20 cellular contexts compared by ENCODE assay signal in genomic region chr7:1763033-1763432, GRCh38.
DNase-seq lines count a peak whose midpoint lies in the region; ATAC-seq, FAIRE-seq and TF ChIP-seq lines count a peak whose summit lies in the region.
"Had no signal": no experiment of that assay in that cellular context is flagged by ENCODE, and none has a peak within 500 bp of the region (broad histone marks: within the 10 kb centered on the region; RNA-seq: fewer than 3 reads in every experiment).

No MANE protein-coding gene starts in this region.

- H3K27me3 ChIP-seq in astrocyte (ENCODE audit: insufficient read depth, low read length) (no peaks in the 10 kb centered on the region), HepG2 (ENCODE audit: control insufficient read depth in 1 of 2, insufficient read depth in 2 of 2, low read length in 2 of 2) (peaks cover 3 to 4% of the 10 kb centered on the region in 2 experiments; a peak in 1 of 5 replicates)
- H3K27me3 ChIP-seq: BLaER1 had no signal

- H3K27ac ChIP-seq in astrocyte (ENCODE audit: low read depth, low read length) (no peak overlapping the region), HepG2 (ENCODE audit: extremely low read length, insufficient read depth, low read length) (no peak overlapping the region)
- H3K27ac ChIP-seq: BLaER1, C4-2B, GM23248 had no signal

- peaks cover 13% of the 10 kb centered on the region for H3K9me3 Mint-ChIP-seq in astrocyte (ENCODE audit: unreplicated experiment)
- H3K9me3 Mint-ChIP-seq in chondrocyte (ENCODE audit: low read depth) = no peaks in the 10 kb centered on the region
- H3K9me3 Mint-ChIP-seq: CD8-positive, alpha-beta T cell had no signal

- CTCF ChIA-PET in HepG2 (lab: Yijun Ruan, JAX; ENCODE audit: low intra/inter-chr PET ratio, low total read pairs) = no interaction called here

- H3K4me1 ChIP-seq in astrocyte (ENCODE audit: insufficient read depth, low read length) (no peaks in the 10 kb centered on the region), HepG2 (ENCODE audit: insufficient read depth, low read length) (peaks cover 26% of the 10 kb centered on the region)
- H3K4me1 ChIP-seq: Caco-2 had no signal

- H3K9ac ChIP-seq in astrocyte (ENCODE audit: low read length) = no peak overlapping the region
- no peak overlapping the region for H3K9ac ChIP-seq in HepG2 (ENCODE audit: insufficient read depth, low read depth, low read length)
- H3K9ac ChIP-seq: BLaER1, GM23248 had no signal

- no TSS peak for BruUV-seq in HepG2 (replicated peaks; lab: Mats Ljungman, UMichigan)

- H3K9me3 ChIP-seq in astrocyte (ENCODE audit: insufficient read depth, low read depth, low read length) = peaks cover 18% of the 10 kb centered on the region
- H3K9me3 ChIP-seq in HepG2 (ENCODE audit: low read length) = no peaks in the 10 kb centered on the region

- POLR2A ChIA-PET in HepG2 (lab: Yijun Ruan, JAX) = no interaction called here

- H2AFZ ChIP-seq in astrocyte (ENCODE audit: low read depth, low read length) (no peak overlapping the region), HepG2 (ENCODE audit: low read length) (no peak overlapping the region)
- H2AFZ ChIP-seq: GM23248 had no signal

- no peaks in the 10 kb centered on the region for H3K36me3 Mint-ChIP-seq in astrocyte (ENCODE audit: low read depth, unreplicated experiment)
- H3K36me3 Mint-ChIP-seq in chondrocyte (ENCODE audit: low read depth) = no peaks in the 10 kb centered on the region
- H3K36me3 Mint-ChIP-seq: CD4-positive, CD25-positive, alpha-beta regulatory T cell; CD8-positive, alpha-beta T cell had no signal

- no peak for TF ChIP-seq POLR2A in HepG2 (IDR thresholded peaks at IDR 0.05; ENCODE audit: insufficient read depth in 1 of 2, low read depth in 2 of 2, low read length in 2 of 2)

- FAIRE-seq in astrocyte (lab: Jason Lieb, UNC) = no peak
- peak; percentile 48 for FAIRE-seq in urothelium cell line (lab: Jason Lieb, UNC)
- FAIRE-seq in HepG2 (lab: Jason Lieb, UNC) = no peak
- FAIRE-seq: G401.6, GM12892, H1 had no signal

- DNase-seq in astrocyte (ENCODE audit: low read depth) (no peak), chondrocyte (ENCODE audit: low spot score) (peak; percentile 20), mesenteric fat pad (ENCODE audit: low spot score) (peak; percentile 60), urothelium cell line (ENCODE audit: low spot score) (no peak), HepG2 (ENCODE audit: low spot score) (no peak), NCI-H510A treated with DMSO at 0.1 percent for 48 hours (lab: John Stamatoyannopoulos, UW) (no peak), AML-193 (lab: John Stamatoyannopoulos, UW) (no peak)
- DNase-seq: Caco-2; CD4-positive, CD25-positive, alpha-beta regulatory T cell; CD8-positive, alpha-beta T cell; DMS153; DND-41; GM23248; HCEC 1CT had no signal

- H3K4me2 ChIP-seq in astrocyte (ENCODE audit: low read length) (no peak overlapping the region), HepG2 (ENCODE audit: low read depth, low read length) (no peak overlapping the region)
- H3K4me2 ChIP-seq: BLaER1 had no signal

- no peak for TF ChIP-seq EP300 in HepG2 (IDR thresholded peaks at IDR 0.05; ENCODE audit: low read depth in 2 of 2, low read length in 2 of 2)
- no peak for TF ChIP-seq EP300 in HepG2 (CRISPR knock-in tag; IDR thresholded peaks at IDR 0.05; ENCODE audit: borderline replicate concordance)

- no peaks in the 10 kb centered on the region for H4K20me1 ChIP-seq in astrocyte (ENCODE audit: insufficient read depth, low read length)
- no peaks in the 10 kb centered on the region for H4K20me1 ChIP-seq in HepG2 (ENCODE audit: insufficient read depth, low read length)
- H4K20me1 ChIP-seq: BLaER1 had no signal

- no peak for TF ChIP-seq RAD21 in HepG2 (CRISPR knock-in tag; IDR thresholded peaks at IDR 0.05)

- H3K79me2 ChIP-seq in astrocyte (ENCODE audit: insufficient read depth, low read length) (no peaks in the 10 kb centered on the region), HepG2 (ENCODE audit: insufficient read depth, low read length) (no peaks in the 10 kb centered on the region)

- in situ Hi-C loops in HepG2 (cut with HindIII; ENCODE audit: extremely low pct_ligation_motif_present, low pct_unique_long_range_greater_than_20kb) = no loop called here

- H3K4me3 Mint-ChIP-seq in astrocyte (ENCODE audit: unreplicated experiment) (no peak overlapping the region), chondrocyte (ENCODE audit: unreplicated experiment) (no peak overlapping the region)
- H3K4me3 Mint-ChIP-seq: B cell; CD4-positive, CD25-positive, alpha-beta regulatory T cell; CD8-positive, alpha-beta T cell had no signal

- H3K27ac Mint-ChIP-seq in astrocyte (ENCODE audit: unreplicated experiment) = peak overlapping the region; percentile 47
- no peak overlapping the region for H3K27ac Mint-ChIP-seq in chondrocyte (ENCODE audit: unreplicated experiment)
- H3K27ac Mint-ChIP-seq: B cell; CD4-positive, CD25-positive, alpha-beta regulatory T cell; CD8-positive, alpha-beta T cell had no signal

- H3K27me3 Mint-ChIP-seq in astrocyte (ENCODE audit: low read depth, unreplicated experiment) (peaks cover 30% of the 10 kb centered on the region), chondrocyte (ENCODE audit: low read depth) (peaks cover 11% of the 10 kb centered on the region)
- H3K27me3 Mint-ChIP-seq: CD4-positive, CD25-positive, alpha-beta regulatory T cell had no signal

- intact Hi-C loops in HepG2 (cut with micrococcal nuclease; ENCODE audit: unreplicated experiment) = no loop called here

- ATAC-seq in HepG2 = no peak
- ATAC-seq: CD8-positive, alpha-beta T cell had no signal

- no peak overlapping the region for H3K4me3 ChIP-seq in astrocyte (ENCODE audit: insufficient read depth, low read depth, low read length)
- H3K4me3 ChIP-seq in HepG2 (replicated peaks in 1 of 3; ENCODE audit: insufficient read depth in 1 of 3, low read depth in 2 of 3, low read length in 3 of 3) = no peak overlapping the region
- H3K4me3 ChIP-seq: BLaER1, GM23248 had no signal

- WGBS in HepG2 (ENCODE audit: low lambda C conversion rate) = 69% methylated on average over 13 of the region's 13 CpGs

- no peaks in the 10 kb centered on the region for H3K36me3 ChIP-seq in astrocyte (ENCODE audit: insufficient read depth, low read length)
- H3K36me3 ChIP-seq in HepG2 (replicated peaks in 1 of 2; ENCODE audit: control insufficient read depth in 1 of 2, insufficient read depth in 2 of 2, low read length in 2 of 2) = no peaks in the 10 kb centered on the region
- H3K36me3 ChIP-seq: BLaER1 had no signal

- TF ChIP-seq CTCF in astrocyte (IDR thresholded peaks at IDR 0.05; ENCODE audit: insufficient read depth, low read depth, low read length) (no peak), chondrocyte (IDR thresholded peaks at IDR 0.05) (no peak), HepG2 (CRISPR knock-in tag; IDR thresholded peaks at IDR 0.05) (no peak)

- H3K4me1 Mint-ChIP-seq in astrocyte (ENCODE audit: low read depth, unreplicated experiment) = no peaks in the 10 kb centered on the region
- H3K4me1 Mint-ChIP-seq in chondrocyte (ENCODE audit: low read depth) = no peaks in the 10 kb centered on the region
- H3K4me1 Mint-ChIP-seq: B cell; CD4-positive, CD25-positive, alpha-beta regulatory T cell had no signal

TF ChIP-seq in HepG2, 621 proteins besides CTCF, POLR2A, EP300 and RAD21 (continues in another document):
- TF ChIP-seq ZSCAN22 (CRISPR knock-in tag; IDR thresholded peaks at IDR 0.05) (no peak), EHMT2 (IDR thresholded peaks at IDR 0.05; ENCODE audit: borderline replicate concordance, low read depth, low read length) (no peak), ZNF331 (CRISPR knock-in tag; IDR thresholded peaks at IDR 0.05) (no peak), ZNF432 (CRISPR knock-in tag; IDR thresholded peaks at IDR 0.05; ENCODE audit: borderline replicate concordance) (no peak), ZNF235 (CRISPR knock-in tag; IDR thresholded peaks at IDR 0.05; ENCODE audit: borderline replicate concordance) (no peak), ZNF34 (CRISPR knock-in tag; IDR thresholded peaks at IDR 0.05; ENCODE audit: borderline replicate concordance) (no peak), CSRNP1 (CRISPR knock-in tag; IDR thresholded peaks at IDR 0.05) (no peak), PHF20 (CRISPR knock-in tag; IDR thresholded peaks at IDR 0.05) (no peak), ZBTB42 (CRISPR knock-in tag; IDR thresholded peaks at IDR 0.05) (no peak)
- TF ChIP-seq, protein P1, sequence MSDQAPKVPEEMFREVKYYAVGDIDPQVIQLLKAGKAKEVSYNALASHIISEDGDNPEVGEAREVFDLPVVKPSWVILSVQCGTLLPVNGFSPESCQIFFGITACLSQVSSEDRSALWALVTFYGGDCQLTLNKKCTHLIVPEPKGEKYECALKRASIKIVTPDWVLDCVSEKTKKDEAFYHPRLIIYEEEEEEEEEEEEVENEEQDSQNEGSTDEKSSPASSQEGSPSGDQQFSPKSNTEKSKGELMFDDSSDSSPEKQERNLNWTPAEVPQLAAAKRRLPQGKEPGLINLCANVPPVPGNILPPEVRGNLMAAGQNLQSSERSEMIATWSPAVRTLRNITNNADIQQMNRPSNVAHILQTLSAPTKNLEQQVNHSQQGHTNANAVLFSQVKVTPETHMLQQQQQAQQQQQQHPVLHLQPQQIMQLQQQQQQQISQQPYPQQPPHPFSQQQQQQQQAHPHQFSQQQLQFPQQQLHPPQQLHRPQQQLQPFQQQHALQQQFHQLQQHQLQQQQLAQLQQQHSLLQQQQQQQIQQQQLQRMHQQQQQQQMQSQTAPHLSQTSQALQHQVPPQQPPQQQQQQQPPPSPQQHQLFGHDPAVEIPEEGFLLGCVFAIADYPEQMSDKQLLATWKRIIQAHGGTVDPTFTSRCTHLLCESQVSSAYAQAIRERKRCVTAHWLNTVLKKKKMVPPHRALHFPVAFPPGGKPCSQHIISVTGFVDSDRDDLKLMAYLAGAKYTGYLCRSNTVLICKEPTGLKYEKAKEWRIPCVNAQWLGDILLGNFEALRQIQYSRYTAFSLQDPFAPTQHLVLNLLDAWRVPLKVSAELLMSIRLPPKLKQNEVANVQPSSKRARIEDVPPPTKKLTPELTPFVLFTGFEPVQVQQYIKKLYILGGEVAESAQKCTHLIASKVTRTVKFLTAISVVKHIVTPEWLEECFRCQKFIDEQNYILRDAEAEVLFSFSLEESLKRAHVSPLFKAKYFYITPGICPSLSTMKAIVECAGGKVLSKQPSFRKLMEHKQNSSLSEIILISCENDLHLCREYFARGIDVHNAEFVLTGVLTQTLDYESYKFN (CRISPR knock-in tag; conservative IDR thresholded peaks at IDR 0.05) = no peak

Comparison
In these comparisons a context has a peak if more than half of its experiments do, and no peak if none do; other contexts are left out.
1. DNase-seq: peak in chondrocyte (single experiment) and mesenteric fat pad (single experiment); none in astrocyte (single experiment), urothelium cell line (single experiment), HepG2 (single experiment), NCI-H510A treated with DMSO at 0.1 percent for 48 hours (single experiment) and AML-193 (0 of 2).